ENCODE assay signal across 9 cellular contexts in genomic region chr4:76434901-76435688, GRCh38. TPM values are rescaled to one million over a fixed set of nuclear protein-coding genes. Genes with fewer than 3 reads are reported as not detected.
A peak's percentile ranks its signal among the peaks of the same experiment; 100 is the strongest.
DNase-seq lines count a peak whose midpoint lies in the region; ATAC-seq and TF ChIP-seq lines count a peak whose summit lies in the region.
"Had no signal": no experiment of that assay in that cellular context is flagged by ENCODE, and none has a peak within 500 bp of the region (broad histone marks: within the 10 kb centered on the region; RNA-seq: fewer than 3 reads in every experiment).

TSS of gene SHROOM3 (plus strand) at chr4:76435229. CDS start at chr4:76436053, 824 bp downstream.

- no peaks in the 10 kb centered on the region for H3K27me3 Mint-ChIP-seq in endodermal cell (ENCODE audit: insufficient read depth)

- no peaks in the 10 kb centered on the region for H3K4me1 ChIP-seq in MM.1S (ENCODE audit: low read length)
- H3K4me1 ChIP-seq in endodermal cell (ENCODE audit: control insufficient read depth, insufficient read depth, low read length) = peaks cover 11% of the 10 kb centered on the region
- H3K4me1 ChIP-seq in lower lobe of right lung = no peaks in the 10 kb centered on the region

- peaks cover 4% of the 10 kb centered on the region; the same call in 1 of the 2 replicates for H3F3A ChIP-seq in MM.1S (ENCODE audit: insufficient read depth, low read length)

- ATAC-seq in lower lobe of right lung = peak; percentile 29 to 79
- ATAC-seq in HG02970 (IDR thresholded peaks at IDR 0.05; ENCODE audit: low FRiP score, unreplicated experiment) = no peak
- no peak for ATAC-seq in GM21825 (IDR thresholded peaks at IDR 0.05; ENCODE audit: unreplicated experiment)

- H3K4me3 Mint-ChIP-seq in endodermal cell = peak within 1 kb of the TSS; percentile 53
- H3K4me3 Mint-ChIP-seq: IgD-negative memory B cell had no signal

- TF ChIP-seq CTCF in MM.1S (IDR thresholded peaks at IDR 0.05; ENCODE audit: low read length) (no peak), endodermal cell (conservative IDR thresholded peaks at IDR 0.05) (no peak), lower lobe of right lung (IDR thresholded peaks at IDR 0.05) (no peak)

- H4K20me1 ChIP-seq in MM.1S (ENCODE audit: insufficient read depth, low read length) = no peaks in the 10 kb centered on the region

- no peaks in the 10 kb centered on the region for H3K9me3 Mint-ChIP-seq in endodermal cell
- H3K9me3 Mint-ChIP-seq: IgD-negative memory B cell had no signal

- no peaks in the 10 kb centered on the region for H3K79me2 ChIP-seq in MM.1S (ENCODE audit: low read length)

- H3K27ac Mint-ChIP-seq in endodermal cell = peak within 1 kb of the TSS; percentile 72
- H3K27ac Mint-ChIP-seq: IgD-negative memory B cell had no signal

- H3K4me2 ChIP-seq in MM.1S (ENCODE audit: low read depth, low read length) = peak within 1 kb of the TSS; percentile 35

- no peaks in the 10 kb centered on the region for H3K36me3 ChIP-seq in MM.1S (replicated peaks; ENCODE audit: insufficient read depth, low read length)
- no peaks in the 10 kb centered on the region for H3K36me3 ChIP-seq in endodermal cell (ENCODE audit: control insufficient read depth, insufficient read depth, low read length)
- no peaks in the 10 kb centered on the region for H3K36me3 ChIP-seq in lower lobe of right lung

- peak within 1 kb of the TSS; percentile 14; the same call in 1 of the 2 replicates for H2AFZ ChIP-seq in MM.1S (ENCODE audit: low read length)

- H3K36me3 Mint-ChIP-seq in endodermal cell (ENCODE audit: low read depth) = no peaks in the 10 kb centered on the region
- H3K36me3 Mint-ChIP-seq: IgD-negative memory B cell had no signal

- H3K9ac ChIP-seq in MM.1S (ENCODE audit: low read length) = peak within 1 kb of the TSS; percentile 10; the same call in 1 of the 2 replicates
- H3K9ac ChIP-seq in endodermal cell (ENCODE audit: extremely low read depth, low read length, poor library complexity, severe bottlenecking) = peak within 1 kb of the TSS; percentile 28

- 17 to 31% methylated on average over 6 to 10 of the region's 10 CpGs for WGBS in endodermal cell (ENCODE audit: insufficient coverage in 1 of 2, insufficient read length in 1 of 2), 2 experiments

- H3K9me2 ChIP-seq in MM.1S (replicated peaks; ENCODE audit: insufficient read depth, low read length) = no peaks in the 10 kb centered on the region

- DNase-seq in MM.1S (peak; percentile 67), endodermal cell (peak; percentile 64), lower lobe of right lung (no peak), ureter (ENCODE audit: low spot score) (no peak), posterior cingulate gyrus (no peak)
- DNase-seq: activated CD4-positive, alpha-beta T cell treated with anti-CD3 and anti-CD28 coated beads, Interleukin-2, amount 50 U/mL, for 1 hour had no signal

- peak within 1 kb of the TSS; percentile 38 for H3K4me3 ChIP-seq in MM.1S (ENCODE audit: low read length)
- peak within 1 kb of the TSS; percentile 76 for H3K4me3 ChIP-seq in endodermal cell (ENCODE audit: low read length)
- peak within 1 kb of the TSS; percentile 30 for H3K4me3 ChIP-seq in lower lobe of right lung

- peaks cover 18% of the 10 kb centered on the region for H3K4me1 Mint-ChIP-seq in endodermal cell

- intact Hi-C loops in lower lobe of right lung (cut with DNase I) (loop anchor here (10.0 kb wide), 1 partner anchor 70 kb away; no protein-coding TSS in a partner anchor), posterior cingulate gyrus (cut with DNase I) (loop anchor here (10.0 kb wide), 2 partner anchors 320 to 610 kb away; no protein-coding TSS in a partner anchor)

- H3K27ac ChIP-seq in MM.1S (ENCODE audit: low read length) (peak within 1 kb of the TSS; percentile 7; the same call in 1 of the 2 replicates), endodermal cell (ENCODE audit: low read depth, low read length) (peak within 1 kb of the TSS; percentile 92), lower lobe of right lung (peak within 1 kb of the TSS; percentile 2)

- H3K9me3 ChIP-seq in MM.1S (replicated peaks; ENCODE audit: insufficient read depth, low read length) (no peaks in the 10 kb centered on the region), endodermal cell (ENCODE audit: control insufficient read depth, low read length) (no peaks in the 10 kb centered on the region), lower lobe of right lung (no peaks in the 10 kb centered on the region)

- no peaks in the 10 kb centered on the region for H3K27me3 ChIP-seq in MM.1S (replicated peaks; ENCODE audit: insufficient read depth, low read length)
- no peaks in the 10 kb centered on the region for H3K27me3 ChIP-seq in endodermal cell (ENCODE audit: control insufficient read depth, insufficient read depth, low read length, poor library complexity, severe bottlenecking)
- H3K27me3 ChIP-seq in lower lobe of right lung (ENCODE audit: low read depth) = no peaks in the 10 kb centered on the region

RNA-seq across cellular contexts. Expression of gene SHROOM3, which starts in this region (rescaled TPM):
- total RNA-seq in endodermal cell (10 to 100 TPM; 18.1 to 21.8 TPM), lower lobe of right lung (62.0 TPM), ureter (35.5 TPM)
- 38.3 TPM for polyA plus RNA-seq in endodermal cell (2013, experiment 1 of 2)
- 34.0 TPM for polyA plus RNA-seq in endodermal cell (2013, experiment 2 of 2)
- polyA plus RNA-seq: IgD-negative memory B cell had no signal

Comparison
In these comparisons a context has a peak if more than half of its experiments do, and no peak if none do; other contexts are left out.
1. DNase-seq: peak in MM.1S (single experiment) and endodermal cell (single experiment); none in lower lobe of right lung (single experiment), ureter (single experiment) and posterior cingulate gyrus (0 of 10).
2. H3K27ac ChIP-seq: peak in every context shown above with its lines; median percentile 92 in endodermal cell; 7 in MM.1S; 2 in lower lobe of right lung.
3. ATAC-seq: peak in lower lobe of right lung (2 of 2); none in HG02970 (single experiment) and GM21825 (single experiment).
4. Peak in every context shown above with its lines, with median percentiles within 50 percentile points of each other: H3K4me3 ChIP-seq.